15 cellular contexts compared by ENCODE assay signal in the genomic region with DNA sequence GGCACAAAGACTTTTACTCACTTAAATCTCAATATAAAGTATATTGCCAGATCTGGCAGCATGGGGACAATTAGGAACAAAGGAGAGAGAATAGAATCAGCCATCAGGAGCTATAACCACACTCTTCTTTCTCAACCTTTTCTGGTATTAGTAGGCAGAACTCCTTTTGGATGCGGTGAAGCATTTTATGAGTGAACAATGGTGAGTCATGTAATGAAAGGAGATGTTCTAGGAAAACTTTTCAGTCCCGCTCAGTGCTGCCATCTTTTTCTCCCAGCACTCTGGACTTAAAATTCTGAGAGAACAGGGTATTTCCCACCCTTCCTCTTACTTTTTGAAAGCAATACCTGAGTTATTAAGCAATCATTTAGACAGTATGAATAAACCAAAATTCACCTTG. TPM values are rescaled to one million over a fixed set of nuclear protein-coding genes. Genes with fewer than 3 reads are reported as not detected.
DNase-seq lines count a peak whose midpoint lies in the region; ATAC-seq and TF ChIP-seq lines count a peak whose summit lies in the region.
"Had no signal": no experiment of that assay in that cellular context is flagged by ENCODE, and none has a peak within 500 bp of the region (broad histone marks: within the 10 kb centered on the region; RNA-seq: fewer than 3 reads in every experiment).

No MANE protein-coding gene starts in this region.

- no peaks in the 10 kb centered on the region for H3K9me3 Mint-ChIP-seq in activated naive CD4-positive, alpha-beta T cell treated with anti-CD3 and anti-CD28 coated beads for 36 hours
- H3K9me3 Mint-ChIP-seq: IgD-negative memory B cell; naive thymus-derived CD4-positive, alpha-beta T cell had no signal

- no peak overlapping the region for H3K4me3 ChIP-seq in RWPE2 (ENCODE audit: severe bottlenecking)

- CTCF ChIA-PET in activated naive CD4-positive, alpha-beta T cell treated with anti-CD3 and anti-CD28 coated beads for 36 hours (lab: Charles Lee), result no interaction called here

- H3K27ac ChIP-seq in RWPE2 (ENCODE audit: poor library complexity, severe bottlenecking), result no peak overlapping the region
- H3K27ac ChIP-seq: WERI-Rb-1 had no signal

- H3K27ac Mint-ChIP-seq in activated naive CD4-positive, alpha-beta T cell treated with anti-CD3 and anti-CD28 coated beads for 36 hours, result no peak overlapping the region
- H3K27ac Mint-ChIP-seq: IgD-negative memory B cell; naive thymus-derived CD4-positive, alpha-beta T cell had no signal

- H3K9me3 ChIP-seq in RWPE2 (ENCODE audit: severe bottlenecking), result no peaks in the 10 kb centered on the region
- H3K9me3 ChIP-seq: Caco-2 had no signal

- H3K27me3 Mint-ChIP-seq in activated naive CD4-positive, alpha-beta T cell treated with anti-CD3 and anti-CD28 coated beads for 36 hours (ENCODE audit: low read depth), result no peaks in the 10 kb centered on the region
- H3K27me3 Mint-ChIP-seq: IgD-negative memory B cell; naive thymus-derived CD4-positive, alpha-beta T cell had no signal

- H3K4me3 Mint-ChIP-seq in activated naive CD4-positive, alpha-beta T cell treated with anti-CD3 and anti-CD28 coated beads for 36 hours, result no peak overlapping the region
- H3K4me3 Mint-ChIP-seq: IgD-negative memory B cell; naive thymus-derived CD4-positive, alpha-beta T cell had no signal

- ATAC-seq in RWPE2 (ENCODE audit: low read depth) (peak; percentile 46; the same call in 1 of the 3 replicates), HG02884 (IDR thresholded peaks at IDR 0.05; ENCODE audit: unreplicated experiment) (no peak), HG02852 (IDR thresholded peaks at IDR 0.05; ENCODE audit: unreplicated experiment) (no peak)
- ATAC-seq: naive thymus-derived CD4-positive, alpha-beta T cell had no signal

- peaks cover 7% of the 10 kb centered on the region for H3K36me3 Mint-ChIP-seq in activated naive CD4-positive, alpha-beta T cell treated with anti-CD3 and anti-CD28 coated beads for 36 hours (ENCODE audit: low read depth)

- intact Hi-C loops in activated naive CD4-positive, alpha-beta T cell treated with anti-CD3 and anti-CD28 coated beads for 36 hours (cut with micrococcal nuclease), result loop anchor here (5.0 to 10.0 kb wide), 2 partner anchors 535 to 752 kb away; a partner anchor contains a TSS

- no peaks in the 10 kb centered on the region for H3K27me3 ChIP-seq in RWPE2 (ENCODE audit: insufficient read depth, poor library complexity, severe bottlenecking)

- peaks cover 9% of the 10 kb centered on the region; the same call in 1 of the 2 replicates for H3K36me3 ChIP-seq in RWPE2 (ENCODE audit: low read depth)
- H3K36me3 ChIP-seq: WERI-Rb-1 had no signal

- H3K4me1 Mint-ChIP-seq in activated naive CD4-positive, alpha-beta T cell treated with anti-CD3 and anti-CD28 coated beads for 36 hours (ENCODE audit: low read depth), result peaks cover 30% of the 10 kb centered on the region
- H3K4me1 Mint-ChIP-seq: IgD-negative memory B cell had no signal

- TF ChIP-seq CTCF in RWPE2 (IDR thresholded peaks at IDR 0.05; ENCODE audit: poor library complexity, severe bottlenecking), result no peak

- DNase-seq in activated naive CD4-positive, alpha-beta T cell treated with anti-CD3 and anti-CD28 coated beads for 36 hours, result peak; percentile 14
- no peak for DNase-seq in activated naive CD4-positive, alpha-beta T cell treated with Interleukin-2 at 50 U/mL for 16 hours
- DNase-seq in RWPE2 (ENCODE audit: low spot score) (no peak), fibroblast of peridontal ligament (ENCODE audit: extremely low read depth) (peak; percentile 39), hippocampal formation (lab: John Stamatoyannopoulos, UW) (no peak), GDM1 (lab: John Stamatoyannopoulos, UW) (no peak)
- DNase-seq: activated effector memory CD4-positive, alpha-beta T cell treated with Interleukin-2 at 50 U/mL for 16 hours; Caco-2; naive thymus-derived CD4-positive, alpha-beta T cell; NCI-H1048; NCI-H446; WERI-Rb-1 had no signal

- H3K4me1 ChIP-seq in RWPE2 (ENCODE audit: insufficient read depth, poor library complexity, severe bottlenecking), result peaks cover 14% of the 10 kb centered on the region
- H3K4me1 ChIP-seq: Caco-2 had no signal

RNA-seq across cellular contexts. Expression of a gene that starts 32.2 kb away (rescaled TPM):
- total RNA-seq in activated naive CD4-positive, alpha-beta T cell treated with anti-CD3 and anti-CD28 coated beads for 36 hours, result 10 to 100 TPM; 19.4 to 19.8 TPM

RNA-seq across cellular contexts. Expression of a gene that starts 34.1 kb away (rescaled TPM):
- total RNA-seq in activated naive CD4-positive, alpha-beta T cell treated with anti-CD3 and anti-CD28 coated beads for 36 hours, result 1 to 10 TPM; 2.2 to 3.1 TPM

Comparison
In these comparisons a context has a peak if more than half of its experiments do, and no peak if none do; other contexts are left out.
1. DNase-seq: peak in activated naive CD4-positive, alpha-beta T cell treated with anti-CD3 and anti-CD28 coated beads for 36 hours (single experiment) and fibroblast of peridontal ligament (single experiment); none in activated naive CD4-positive, alpha-beta T cell treated with Interleukin-2 at 50 U/mL for 16 hours (single experiment), RWPE2 (single experiment), hippocampal formation (0 of 2) and GDM1 (single experiment).